In the genomic region with DNA sequence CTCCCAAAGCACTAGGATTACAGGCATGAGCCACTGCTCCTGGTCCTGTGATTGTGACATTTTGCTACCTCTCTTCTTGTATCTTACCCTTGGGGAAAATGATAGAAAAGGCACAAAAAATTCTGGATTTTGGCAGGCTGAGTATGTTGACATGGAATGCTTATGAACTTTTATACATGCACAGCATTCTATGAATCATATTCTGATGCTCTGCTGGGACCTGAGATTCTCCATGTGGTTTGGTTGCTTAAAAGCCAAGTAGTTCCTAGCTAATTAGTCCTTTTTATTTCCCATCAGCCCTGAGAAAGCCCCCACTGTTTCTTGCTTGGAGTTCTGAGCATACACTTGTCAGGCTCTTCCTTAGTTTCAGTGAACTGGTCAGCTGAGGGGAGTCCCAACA, we compare ENCODE assay signal across 13 cellular contexts.
"Had no signal": no experiment of that assay in that cellular context is flagged by ENCODE, and none has a peak within 500 bp of the region (broad histone marks: within the 10 kb centered on the region; RNA-seq: fewer than 3 reads in every experiment).

No MANE protein-coding gene starts in this region.

- H3K27ac Mint-ChIP-seq: brain, endodermal cell had no signal

- H3K36me3 ChIP-seq: gastrocnemius medialis, pancreas, thyroid gland had no signal

- H3K36me3 Mint-ChIP-seq: brain had no signal

- H3K27ac ChIP-seq: gastrocnemius medialis, pancreas, thyroid gland had no signal

- FAIRE-seq: pancreas, urothelium cell line had no signal

- ATAC-seq: activated CD4-positive, CD25-positive, alpha-beta regulatory T cell treated with anti-CD3 and anti-CD28 coated beads, Interleukin-2, amount 50 U/mL, for 24 hours; gastrocnemius medialis; pancreas had no signal

- H3K4me3 ChIP-seq: gastrocnemius medialis, pancreas, thyroid gland had no signal

- DNase-seq: activated naive CD4-positive, alpha-beta T cell treated with anti-CD3 and anti-CD28 coated beads, Interleukin-2, amount 50 U/mL, for 16 hours; amygdala; cerebellar nuclear complex; endodermal cell; gastrocnemius medialis; mesendoderm; pancreas; stimulated activated CD4-positive, alpha-beta T cell treated with anti-CD3 and anti-CD28 coated beads, Interleukin-4, amount 100 ng/mL, for 24 hours; thyroid gland had no signal

- H3K9me3 ChIP-seq: gastrocnemius medialis, pancreas, thyroid gland had no signal

- H3K4me1 ChIP-seq: pancreas had no signal

- H3K4me3 Mint-ChIP-seq: brain, endodermal cell had no signal

- H3K9me3 Mint-ChIP-seq: endodermal cell, neural crest cell had no signal
